In the genomic region with DNA sequence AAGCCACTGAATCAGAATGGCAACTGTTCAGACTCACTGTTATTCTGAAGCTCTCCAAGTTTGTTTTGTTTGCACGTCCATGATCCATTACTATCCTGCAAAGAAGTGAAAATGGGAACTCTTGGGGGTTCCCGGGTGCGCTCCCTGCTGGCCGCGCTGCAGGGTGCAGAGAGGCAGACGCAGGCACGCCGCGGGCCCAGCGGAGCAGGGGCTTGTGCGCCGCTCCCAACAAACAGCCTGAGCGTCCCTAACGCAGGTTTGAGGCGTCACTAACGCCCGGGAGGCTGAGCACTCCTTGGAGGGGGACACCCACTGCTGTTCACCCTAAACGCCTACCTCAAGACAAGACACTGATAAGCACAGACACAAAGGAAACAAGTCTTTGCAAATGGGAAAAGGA, we compare ENCODE assay signal across 8 cellular contexts. TPM values are rescaled to one million over a fixed set of nuclear protein-coding genes. Genes with fewer than 3 reads are reported as not detected.
DNase-seq lines count a peak whose midpoint lies in the region; ATAC-seq and TF ChIP-seq lines count a peak whose summit lies in the region.

No MANE protein-coding gene starts in this region.

- DNase-seq in GM13976 (ENCODE audit: low spot score) (peak; percentile 60), Panc1 (ENCODE audit: low read depth, low spot score) (no peak), heart right ventricle (peak in 1 of 2 donors; percentile 32), vagina (ENCODE audit: extremely low spot score in 2 of 2) (no peak), COLO829 (ENCODE audit: low spot score) (no peak), cerebellar nuclear complex (lab: John Stamatoyannopoulos, UW) (no peak)
- no peak for DNase-seq in activated T-helper 1 cell treated with anti-CD3 and anti-CD28 coated beads, Interleukin-12 subunit alpha, Interleukin-12 subunit beta, Interleukin-2, Interleukin-4 antibody, amounts not matched to agents 30 ng/mL and 10 ng/mL and 1 ng/mL, durations not matched to agents 14 hours and 24 hours and 36 hours (ENCODE audit: low spot score)

- ATAC-seq in Panc1, result peak; percentile 45; the same call in 1 of the 2 replicates
- peak in 4 of 8 donors; percentile 53 to 69 (median 55) for ATAC-seq in heart right ventricle

- no peaks in the 10 kb centered on the region for H3K9me3 Mint-ChIP-seq in activated T-helper 1 cell treated with anti-CD3 and anti-CD28 coated beads, Interleukin-12 subunit alpha, Interleukin-12 subunit beta, Interleukin-2, Interleukin-4 antibody, amounts not matched to agents 30 ng/mL and 10 ng/mL and 1 ng/mL, durations not matched to agents 14 hours and 24 hours and 36 hours

- H3K36me3 ChIP-seq in Panc1 (ENCODE audit: control insufficient read depth, insufficient read depth, low read length) (no peaks in the 10 kb centered on the region), heart right ventricle (no peaks in the 10 kb centered on the region), parathyroid adenoma (ENCODE audit: control insufficient read depth, insufficient read depth, low read length) (no peaks in the 10 kb centered on the region), vagina (no peaks in the 10 kb centered on the region)

- H3K4me3 ChIP-seq in Panc1 (ENCODE audit: low read depth in 2 of 2, low read length in 2 of 2) (no peak overlapping the region), heart right ventricle (no peak overlapping the region), parathyroid adenoma (ENCODE audit: low read depth, low read length) (no peak overlapping the region), vagina (no peak overlapping the region)

- peak overlapping the region; percentile 32 for H3K4me2 ChIP-seq in parathyroid adenoma (ENCODE audit: low read length)

- no peak overlapping the region for H3K27ac ChIP-seq in Panc1 (ENCODE audit: low read length)
- no peak overlapping the region for H3K27ac ChIP-seq in heart right ventricle
- no peak overlapping the region for H3K27ac ChIP-seq in parathyroid adenoma
- no peak overlapping the region for H3K27ac ChIP-seq in vagina

- peaks cover 3% of the 10 kb centered on the region for H3K27me3 Mint-ChIP-seq in activated T-helper 1 cell treated with anti-CD3 and anti-CD28 coated beads, Interleukin-12 subunit alpha, Interleukin-12 subunit beta, Interleukin-2, Interleukin-4 antibody, amounts not matched to agents 30 ng/mL and 10 ng/mL and 1 ng/mL, durations not matched to agents 14 hours and 24 hours and 36 hours (ENCODE audit: insufficient read depth)

- H2AFZ ChIP-seq in parathyroid adenoma, result peak overlapping the region; percentile 0

- no peak overlapping the region for H3K9ac ChIP-seq in parathyroid adenoma

- H3K79me2 ChIP-seq in parathyroid adenoma, result no peaks in the 10 kb centered on the region

- in situ Hi-C loops in GM13976 (cut with MboI; ENCODE audit: low sequenced_read_pairs, unreplicated experiment), result loop anchor here (25.0 kb wide), 1 partner anchor 601 kb away; no protein-coding TSS in a partner anchor
- in situ Hi-C loops in Panc1 (cut with HindIII; ENCODE audit: low pct_unique_long_range_greater_than_20kb, low sequenced_read_pairs), result no loop called here

- WGBS in heart right ventricle, 2 donors, result 8 to 14% methylated on average over 18 of the region's 18 CpGs

- H3K9me3 ChIP-seq in Panc1 (ENCODE audit: control insufficient read depth, insufficient read depth, low read depth, low read length), result no peaks in the 10 kb centered on the region
- H3K9me3 ChIP-seq in heart right ventricle, result peaks cover 0 to 3% (median 0%) of the 10 kb centered on the region in 11 donors
- no peaks in the 10 kb centered on the region for H3K9me3 ChIP-seq in parathyroid adenoma (ENCODE audit: control insufficient read depth, low read length)
- H3K9me3 ChIP-seq in vagina, result no peaks in the 10 kb centered on the region

- CTCF ChIA-PET in Panc1 (lab: Charles Lee), result no interaction called here

- intact Hi-C loops in Panc1 (cut with micrococcal nuclease; ENCODE audit: unreplicated experiment) (loop anchor here (10.0 kb wide), 1 partner anchor 379 kb away; no protein-coding TSS in a partner anchor), heart right ventricle (cut with DNase I) (loop anchor here in 1 of 10 donors (10.0 kb wide), 1 partner anchor 221 kb away; no protein-coding TSS in a partner anchor), vagina (cut with DNase I) (no loop called here)
- intact Hi-C loops in activated T-helper 1 cell treated with anti-CD3 and anti-CD28 coated beads, Interleukin-12 subunit alpha, Interleukin-12 subunit beta, Interleukin-2, Interleukin-4 antibody, amounts not matched to agents 30 ng/mL and 10 ng/mL and 1 ng/mL, durations not matched to agents 14 hours and 24 hours and 36 hours (cut with micrococcal nuclease), result no loop called here

- no peak for TF ChIP-seq POLR2A in vagina (IDR thresholded peaks at IDR 0.05)

- no peak overlapping the region for H3K27ac Mint-ChIP-seq in activated T-helper 1 cell treated with anti-CD3 and anti-CD28 coated beads, Interleukin-12 subunit alpha, Interleukin-12 subunit beta, Interleukin-2, Interleukin-4 antibody, amounts not matched to agents 30 ng/mL and 10 ng/mL and 1 ng/mL, durations not matched to agents 14 hours and 24 hours and 36 hours

- H3K4me3 Mint-ChIP-seq in activated T-helper 1 cell treated with anti-CD3 and anti-CD28 coated beads, Interleukin-12 subunit alpha, Interleukin-12 subunit beta, Interleukin-2, Interleukin-4 antibody, amounts not matched to agents 30 ng/mL and 10 ng/mL and 1 ng/mL, durations not matched to agents 14 hours and 24 hours and 36 hours, result no peak overlapping the region

- no peaks in the 10 kb centered on the region for H3K4me1 Mint-ChIP-seq in activated T-helper 1 cell treated with anti-CD3 and anti-CD28 coated beads, Interleukin-12 subunit alpha, Interleukin-12 subunit beta, Interleukin-2, Interleukin-4 antibody, amounts not matched to agents 30 ng/mL and 10 ng/mL and 1 ng/mL, durations not matched to agents 14 hours and 24 hours and 36 hours (ENCODE audit: low read depth)

- H3K27me3 ChIP-seq in Panc1 (ENCODE audit: control insufficient read depth, insufficient read depth, low read length) (no peaks in the 10 kb centered on the region; the same call in 1 of the 2 replicates), heart right ventricle (peaks cover 0 to 40% (median 10%) of the 10 kb centered on the region in 7 donors), parathyroid adenoma (ENCODE audit: control insufficient read depth, insufficient read depth, low read length) (no peaks in the 10 kb centered on the region), vagina (no peaks in the 10 kb centered on the region)

- H3K4me1 ChIP-seq in Panc1 (ENCODE audit: control insufficient read depth, insufficient read depth, low read length) (no peaks in the 10 kb centered on the region), heart right ventricle (no peaks in the 10 kb centered on the region), parathyroid adenoma (no peaks in the 10 kb centered on the region), vagina (no peaks in the 10 kb centered on the region)

- TF ChIP-seq CTCF in GM13976 (IDR thresholded peaks at IDR 0.05; ENCODE audit: borderline replicate concordance, control extremely low read depth, extremely low read depth, insufficient read depth, missing control alignments) (peak; percentile 69), Panc1 (IDR thresholded peaks at IDR 0.05) (peak; percentile 59), heart right ventricle (IDR thresholded peaks at IDR 0.05) (peak in 7 of 9 donors; percentile 42 to 66 (median 52)), parathyroid adenoma (IDR thresholded peaks at IDR 0.05) (peak; percentile 26), vagina (IDR thresholded peaks at IDR 0.05) (no peak)

- H3K36me3 Mint-ChIP-seq in activated T-helper 1 cell treated with anti-CD3 and anti-CD28 coated beads, Interleukin-12 subunit alpha, Interleukin-12 subunit beta, Interleukin-2, Interleukin-4 antibody, amounts not matched to agents 30 ng/mL and 10 ng/mL and 1 ng/mL, durations not matched to agents 14 hours and 24 hours and 36 hours (ENCODE audit: low read depth), result no peaks in the 10 kb centered on the region

- BruUV-seq in Panc1 (replicated peaks; lab: Mats Ljungman, UMichigan), result no TSS peak

- POLR2A ChIA-PET in Panc1 (lab: Charles Lee), result no interaction called here

RNA-seq across cellular contexts. Expression of a gene that starts 14.3 kb away (rescaled TPM):
- total RNA-seq in Panc1 (2021; ENCODE audit: unreplicated experiment) (0.57 TPM), heart right ventricle (1 to 10 TPM in 2 of 10 donors, under 1 TPM in 7, not detected in 1; 0.11 to 1.4 (median 0.26) TPM), vagina (5.9 TPM)
- polyA plus RNA-seq in Panc1 (2012; ENCODE audit: insufficient read length), result 0.12 TPM
- under 1 TPM; 0.07 TPM for polyA plus RNA-seq in heart right ventricle
- total RNA-seq in activated T-helper 1 cell treated with anti-CD3 and anti-CD28 coated beads, Interleukin-12 subunit alpha, Interleukin-12 subunit beta, Interleukin-2, Interleukin-4 antibody, amounts not matched to agents 30 ng/mL and 10 ng/mL and 1 ng/mL, durations not matched to agents 14 hours and 24 hours and 36 hours, result not detected in 2 replicates

Comparison
In these comparisons a context has a peak if more than half of its experiments do, and no peak if none do; other contexts are left out.
1. CTCF ChIP-seq: peak in GM13976 (single experiment), Panc1 (single experiment), heart right ventricle (7 of 9) and parathyroid adenoma (single experiment); none in vagina (0 of 3).